In genomic region chrX:46040001-46040400, GRCh38 we compare ENCODE assay signal across 33 cellular contexts.
"Had no signal": no experiment of that assay in that cellular context is flagged by ENCODE, and none has a peak within 500 bp of the region (broad histone marks: within the 10 kb centered on the region; RNA-seq: fewer than 3 reads in every experiment).

No MANE protein-coding gene starts in this region.

- H3K27ac ChIP-seq: brain microvascular endothelial cell, cardiac muscle cell, PC-9, RWPE1 had no signal

- H3K27ac Mint-ChIP-seq: activated CD4-positive, alpha-beta memory T cell treated with anti-CD3 and anti-CD28 coated beads for 36 hours; activated CD4-positive, alpha-beta T cell treated with anti-CD3 and anti-CD28 coated beads for 36 hours; activated CD4-positive, alpha-beta T cell treated with anti-CD3 and anti-CD28 coated beads, Interleukin-2, amount 10 ng/mL, durations not matched to agents 7 days and 5 days; activated naive CD4-positive, alpha-beta T cell treated with anti-CD3 and anti-CD28 coated beads for 36 hours; activated naive CD4-positive, alpha-beta T cell treated with anti-CD3 and anti-CD28 coated beads, Interleukin-2, amount 50 U/mL, for 72 hours; activated T-helper 1 cell treated with anti-CD3 and anti-CD28 coated beads, Interleukin-12 subunit alpha, Interleukin-12 subunit beta, Interleukin-2, Interleukin-4 antibody, amounts not matched to agents 30 ng/mL and 10 ng/mL and 1 ng/mL, durations not matched to agents 14 hours and 24 hours and 36 hours had no signal

- H3K4me2 ChIP-seq: PC-9 had no signal

- H3K27me3 ChIP-seq: brain microvascular endothelial cell, cardiac muscle cell, MG63 had no signal

- H3K9me3 ChIP-seq: MG63 had no signal

- H3K4me1 Mint-ChIP-seq: activated CD4-positive, alpha-beta T cell treated with anti-CD3 and anti-CD28 coated beads, Interleukin-2, amount 10 ng/mL, durations not matched to agents 7 days and 5 days; central memory CD8-positive, alpha-beta T cell had no signal

- H3K4me3 Mint-ChIP-seq: activated CD4-positive, alpha-beta memory T cell treated with anti-CD3 and anti-CD28 coated beads for 36 hours; activated CD4-positive, alpha-beta T cell treated with anti-CD3 and anti-CD28 coated beads for 36 hours; activated CD4-positive, alpha-beta T cell treated with anti-CD3 and anti-CD28 coated beads, Interleukin-2, amount 10 ng/mL, durations not matched to agents 7 days and 5 days; activated naive CD4-positive, alpha-beta T cell treated with anti-CD3 and anti-CD28 coated beads for 36 hours; activated T-cell treated with anti-CD3 and anti-CD28 coated beads, Interleukin-2, amount 50 U/mL, for 4 hours; activated T-helper 1 cell treated with anti-CD3 and anti-CD28 coated beads, Interleukin-12 subunit alpha, Interleukin-12 subunit beta, Interleukin-2, Interleukin-4 antibody, amounts not matched to agents 30 ng/mL and 10 ng/mL and 1 ng/mL, durations not matched to agents 14 hours and 24 hours and 36 hours; central memory CD8-positive, alpha-beta T cell; WTC11 had no signal

- DNase-seq: activated CD4-positive, alpha-beta memory T cell treated with anti-CD3 and anti-CD28 coated beads for 36 hours; activated CD4-positive, alpha-beta T cell treated with anti-CD3 and anti-CD28 coated beads for 36 hours; activated CD4-positive, alpha-beta T cell treated with anti-CD3 and anti-CD28 coated beads, Interleukin-2, amount 10 ng/mL, durations not matched to agents 7 days and 5 days; activated CD8-positive, alpha-beta memory T cell treated with anti-CD3 and anti-CD28 coated beads, Interleukin-2, amount 50 U/mL, for 4 hours; activated gamma-delta T cell treated with Interleukin-2 at 50 U/mL for 16 hours; activated naive CD4-positive, alpha-beta T cell treated with anti-CD3 and anti-CD28 coated beads for 36 hours; activated T-cell treated with anti-CD3 and anti-CD28 coated beads for 4 hours; activated T-cell treated with anti-CD3 and anti-CD28 coated beads, Interleukin-2, amount 50 U/mL, for 4 hours; anterior cingulate cortex; brain microvascular endothelial cell; Karpas-422; MG63; NCI-H1048; NCI-H1105 treated with DMSO at 0.1 percent for 48 hours; NCI-H1436; NCI-H1694; NCI-H1930; NCI-H2081 treated with DMSO at 0.1 percent for 48 hours; NCI-H226; NCI-H446 treated with DMSO at 0.1 percent for 48 hours; NCI-H524; NK-92 treated with Interleukin-12 subunit alpha and Interleukin-12 subunit beta, amount 100 ng/mL, for 24 hours; Right ventricle myocardium superior had no signal

- H3K4me3 ChIP-seq: cardiac muscle cell, MG63, PC-9 had no signal

- FAIRE-seq: RCC 7860, TTC549 had no signal

- H3K36me3 ChIP-seq: brain microvascular endothelial cell, cardiac muscle cell, MG63 had no signal

- ATAC-seq: activated CD4-positive, alpha-beta T cell treated with anti-CD3 and anti-CD28 coated beads for 36 hours; activated CD4-positive, CD25-positive, alpha-beta regulatory T cell treated with anti-CD3 and anti-CD28 coated beads, Interleukin-2, amount 50 U/mL, for 24 hours; activated naive CD4-positive, alpha-beta T cell treated with anti-CD3 and anti-CD28 coated beads, Interleukin-2, amount 50 U/mL, for 72 hours; activated T-cell treated with anti-CD3 and anti-CD28 coated beads, Interleukin-2, amount 50 U/mL, for 4 hours; WTC11 had no signal

- H3K27me3 Mint-ChIP-seq: activated CD4-positive, alpha-beta T cell treated with anti-CD3 and anti-CD28 coated beads for 36 hours; activated CD4-positive, alpha-beta T cell treated with anti-CD3 and anti-CD28 coated beads, Interleukin-2, amount 10 ng/mL, durations not matched to agents 7 days and 5 days; central memory CD8-positive, alpha-beta T cell had no signal
